Comparison of ENCODE assay signal across 22 cellular contexts in the genomic region with DNA sequence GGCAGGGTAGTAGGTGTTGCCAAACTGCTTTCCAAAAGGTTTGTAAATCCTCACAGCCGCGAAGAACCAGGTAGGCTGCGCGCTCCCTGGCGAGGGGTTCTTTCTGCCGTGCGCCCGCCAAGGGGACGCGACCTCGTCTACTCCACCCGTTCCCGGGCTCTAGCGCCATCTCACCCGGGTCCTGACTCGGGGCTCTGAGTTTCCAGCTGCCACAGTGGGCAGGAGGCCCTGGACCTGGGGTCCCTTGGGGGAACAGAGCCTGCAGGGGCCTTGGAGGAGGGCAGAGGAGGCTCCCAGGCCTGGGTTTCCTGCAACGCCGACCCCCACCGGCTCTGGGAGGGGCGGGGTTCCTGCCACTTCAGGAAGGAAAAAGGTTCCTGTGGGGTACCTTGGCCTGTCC. TPM values are rescaled to one million over a fixed set of nuclear protein-coding genes. Genes with fewer than 3 reads are reported as not detected.
DNase-seq lines count a peak whose midpoint lies in the region; ATAC-seq and TF ChIP-seq lines count a peak whose summit lies in the region.
"Had no signal": no experiment of that assay in that cellular context is flagged by ENCODE, and none has a peak within 500 bp of the region (broad histone marks: within the 10 kb centered on the region; RNA-seq: fewer than 3 reads in every experiment).

No MANE protein-coding gene starts in this region.

- TF ChIP-seq POLR2A in testis (IDR thresholded peaks at IDR 0.05): no peak

- H3F3A ChIP-seq in SK-N-SH (replicated peaks; ENCODE audit: insufficient read depth): no peaks in the 10 kb centered on the region

- H3K9me2 ChIP-seq in SK-N-SH: no peaks in the 10 kb centered on the region
- H3K9me2 ChIP-seq in Karpas-422 (replicated peaks; ENCODE audit: insufficient read depth, low read length): no peaks in the 10 kb centered on the region

- no peak for TF ChIP-seq RAD21 in SK-N-SH (IDR thresholded peaks at IDR 0.05; ENCODE audit: low read length)

- H3K36me3 ChIP-seq in SK-N-SH (replicated peaks in 1 of 2; ENCODE audit: control insufficient read depth in 1 of 2, insufficient read depth in 2 of 2, low read length in 1 of 2) (no peaks in the 10 kb centered on the region), Karpas-422 (ENCODE audit: insufficient read depth, low read length) (no peaks in the 10 kb centered on the region), lung (ENCODE audit: control insufficient read depth in 2 of 2, insufficient read depth in 2 of 2, low read length in 2 of 2) (no peaks in the 10 kb centered on the region), testis (ENCODE audit: low read depth, missing control alignments) (no peaks in the 10 kb centered on the region)
- H3K36me3 ChIP-seq: BE2C; BLaER1 treated with 17β-estradiol and CSF1 and Interleukin-3, amounts not matched to agents 10 nM and 100 nM had no signal

- H3K4me1 ChIP-seq in SK-N-SH (ENCODE audit: control insufficient read depth in 1 of 2, insufficient read depth in 2 of 2, low read depth in 1 of 2, low read length in 1 of 2): no peaks in the 10 kb centered on the region
- no peaks in the 10 kb centered on the region for H3K4me1 ChIP-seq in Karpas-422 (ENCODE audit: low read length)
- H3K4me1 ChIP-seq in lung (ENCODE audit: control insufficient read depth in 2 of 2, insufficient read depth in 2 of 2, low read length in 2 of 2): no peaks in the 10 kb centered on the region
- no peaks in the 10 kb centered on the region for H3K4me1 ChIP-seq in testis
- H3K4me1 ChIP-seq: A549; BE2C; BLaER1 treated with 17β-estradiol and CSF1 and Interleukin-3, amounts not matched to agents 10 nM and 100 nM had no signal

- H3K79me2 ChIP-seq in SK-N-SH (ENCODE audit: insufficient read depth) (no peaks in the 10 kb centered on the region), Karpas-422 (ENCODE audit: low read length) (no peaks in the 10 kb centered on the region)

- no peaks in the 10 kb centered on the region for H3K27me3 ChIP-seq in SK-N-SH (ENCODE audit: insufficient read depth)
- H3K27me3 ChIP-seq in Karpas-422 (ENCODE audit: low read length): no peaks in the 10 kb centered on the region
- H3K27me3 ChIP-seq in lung (ENCODE audit: control insufficient read depth, insufficient read depth): peaks cover 7% of the 10 kb centered on the region
- H3K27me3 ChIP-seq in testis: no peaks in the 10 kb centered on the region
- H3K27me3 ChIP-seq: BE2C; BLaER1 treated with 17β-estradiol and CSF1 and Interleukin-3, amounts not matched to agents 10 nM and 100 nM had no signal

- TF ChIP-seq CTCF in SK-N-SH (IDR thresholded peaks at IDR 0.05): no peak
- no peak for TF ChIP-seq CTCF in lung (IDR thresholded peaks at IDR 0.05; ENCODE audit: control extremely low read depth, extremely low read depth)
- TF ChIP-seq CTCF in testis (IDR thresholded peaks at IDR 0.05): no peak

- no peak overlapping the region for H3K4me3 ChIP-seq in SK-N-SH (ENCODE audit: low read depth in 2 of 2, low read length in 1 of 2)
- no peak overlapping the region for H3K4me3 ChIP-seq in Karpas-422 (ENCODE audit: low read length)
- no peak overlapping the region for H3K4me3 ChIP-seq in lung
- peak overlapping the region; percentile 18 to 55 for H3K4me3 ChIP-seq in testis
- H3K4me3 ChIP-seq: A549; BLaER1 treated with 17β-estradiol and CSF1 and Interleukin-3, amounts not matched to agents 10 nM and 100 nM had no signal

- H3K27ac ChIP-seq in SK-N-SH (ENCODE audit: low read depth in 2 of 2, low read length in 1 of 2): no peak overlapping the region
- no peak overlapping the region for H3K27ac ChIP-seq in Karpas-422 (ENCODE audit: low read length)
- H3K27ac ChIP-seq in lung (ENCODE audit: low read depth in 1 of 2, low read length in 1 of 2): no peak overlapping the region
- H3K27ac ChIP-seq in testis: no peak overlapping the region
- H3K27ac ChIP-seq: 22Rv1; A549; BLaER1 treated with 17β-estradiol and CSF1 and Interleukin-3, amounts not matched to agents 10 nM and 100 nM had no signal

- CTCF ChIA-PET in SK-N-SH (lab: Yijun Ruan, JAX): no interaction called here

- POLR2A ChIA-PET in SK-N-SH (lab: Yijun Ruan, JAX): no interaction called here

- H4K20me1 ChIP-seq in SK-N-SH (ENCODE audit: insufficient read depth) (no peaks in the 10 kb centered on the region), Karpas-422 (ENCODE audit: insufficient read depth, low read depth, low read length) (no peaks in the 10 kb centered on the region)
- H4K20me1 ChIP-seq: BLaER1 treated with 17β-estradiol and CSF1 and Interleukin-3, amounts not matched to agents 10 nM and 100 nM had no signal

- H3K9ac ChIP-seq in SK-N-SH: no peak overlapping the region
- no peak overlapping the region for H3K9ac ChIP-seq in Karpas-422 (ENCODE audit: low read length)
- H3K9ac ChIP-seq: BLaER1 treated with 17β-estradiol and CSF1 and Interleukin-3, amounts not matched to agents 10 nM and 100 nM had no signal

- 15% methylated on average over 5 of the region's 20 CpGs for WGBS in SK-N-SH (ENCODE audit: low lambda C conversion rate)
- 58 to 62% methylated on average over 19 to 20 of the region's 20 CpGs for WGBS in lung, 2 donors
- WGBS in testis, 2 donors: 32 to 45% methylated on average over 10 to 14 of the region's 20 CpGs

- no peaks in the 10 kb centered on the region for H3K9me3 ChIP-seq in SK-N-SH
- peaks cover 17% of the 10 kb centered on the region for H3K9me3 ChIP-seq in Karpas-422 (ENCODE audit: low read length)
- peaks cover 0 to 29% of the 10 kb centered on the region in 2 donors for H3K9me3 ChIP-seq in lung (ENCODE audit: control insufficient read depth in 2 of 2, insufficient read depth in 1 of 2, low read length in 1 of 2)
- H3K9me3 ChIP-seq in testis: no peaks in the 10 kb centered on the region

- intact Hi-C loops in testis (cut with DNase I; ENCODE audit: low total_unique reads): no loop called here

- DNase-seq in SK-N-SH (peak; percentile 9), Karpas-422 (peak; percentile 5), lung (ENCODE audit: low spot score) (peak; percentile 18), testis (no peak), islet precursor cell (no peak), 8988T (no peak), SW480 (ENCODE audit: low spot score) (no peak)
- DNase-seq: ACHN; AML-193; BE2C; CD4-positive, alpha-beta T cell; CD8-positive, alpha-beta memory T cell; DMS153; DND-41; GDM1; GOT3 had no signal

- H3K4me2 ChIP-seq in SK-N-SH (no peak overlapping the region), Karpas-422 (ENCODE audit: low read depth, low read length, poor library complexity, severe bottlenecking) (no peak overlapping the region)
- H3K4me2 ChIP-seq: A549; BLaER1 treated with 17β-estradiol and CSF1 and Interleukin-3, amounts not matched to agents 10 nM and 100 nM had no signal

- TF ChIP-seq EP300 in SK-N-SH (IDR thresholded peaks at IDR 0.05; ENCODE audit: borderline replicate concordance in 1 of 2, low read depth in 1 of 2, low read length in 1 of 2): no peak

- H2AFZ ChIP-seq in SK-N-SH (ENCODE audit: low read depth) (no peak overlapping the region), Karpas-422 (ENCODE audit: low read length) (no peak overlapping the region)

- ATAC-seq in SK-N-SH treated with all-trans-retinoic acid at 6 μM for 48 hours (no peak), lung (ENCODE audit: insufficient read depth, low FRiP score) (no peak)
- ATAC-seq: A549, HCT116 had no signal

TF ChIP-seq in SK-N-SH, 30 proteins besides CTCF, POLR2A, EP300 and RAD21 (continues in another document):
- TF ChIP-seq, protein P1, sequence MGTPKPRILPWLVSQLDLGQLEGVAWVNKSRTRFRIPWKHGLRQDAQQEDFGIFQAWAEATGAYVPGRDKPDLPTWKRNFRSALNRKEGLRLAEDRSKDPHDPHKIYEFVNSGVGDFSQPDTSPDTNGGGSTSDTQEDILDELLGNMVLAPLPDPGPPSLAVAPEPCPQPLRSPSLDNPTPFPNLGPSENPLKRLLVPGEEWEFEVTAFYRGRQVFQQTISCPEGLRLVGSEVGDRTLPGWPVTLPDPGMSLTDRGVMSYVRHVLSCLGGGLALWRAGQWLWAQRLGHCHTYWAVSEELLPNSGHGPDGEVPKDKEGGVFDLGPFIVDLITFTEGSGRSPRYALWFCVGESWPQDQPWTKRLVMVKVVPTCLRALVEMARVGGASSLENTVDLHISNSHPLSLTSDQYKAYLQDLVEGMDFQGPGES (IDR thresholded peaks at IDR 0.05; ENCODE audit: low read depth, low read length): no peak
- TF ChIP-seq POLR2AphosphoS5 (IDR thresholded peaks at IDR 0.05; ENCODE audit: low read depth, low read length) (no peak), NRF1 (IDR thresholded peaks at IDR 0.05; ENCODE audit: low read depth, low read length) (no peak), MEF2A (IDR thresholded peaks at IDR 0.05; ENCODE audit: borderline replicate concordance, low read depth) (no peak)

TF ChIP-seq in SK-N-SH treated with all-trans-retinoic acid at 6 μM for 48 hours, 23 proteins besides CTCF, POLR2A, EP300 and RAD21 (continues in another document):
- TF ChIP-seq, protein P2, sequence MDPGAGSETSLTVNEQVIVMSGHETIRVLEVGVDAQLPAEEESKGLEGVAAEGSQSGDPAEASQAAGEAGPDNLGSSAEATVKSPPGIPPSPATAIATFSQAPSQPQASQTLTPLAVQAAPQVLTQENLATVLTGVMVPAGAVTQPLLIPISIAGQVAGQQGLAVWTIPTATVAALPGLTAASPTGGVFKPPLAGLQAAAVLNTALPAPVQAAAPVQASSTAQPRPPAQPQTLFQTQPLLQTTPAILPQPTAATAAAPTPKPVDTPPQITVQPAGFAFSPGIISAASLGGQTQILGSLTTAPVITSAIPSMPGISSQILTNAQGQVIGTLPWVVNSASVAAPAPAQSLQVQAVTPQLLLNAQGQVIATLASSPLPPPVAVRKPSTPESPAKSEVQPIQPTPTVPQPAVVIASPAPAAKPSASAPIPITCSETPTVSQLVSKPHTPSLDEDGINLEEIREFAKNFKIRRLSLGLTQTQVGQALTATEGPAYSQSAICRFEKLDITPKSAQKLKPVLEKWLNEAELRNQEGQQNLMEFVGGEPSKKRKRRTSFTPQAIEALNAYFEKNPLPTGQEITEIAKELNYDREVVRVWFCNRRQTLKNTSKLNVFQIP (CRISPR knock-in tag; IDR thresholded peaks at IDR 0.05; ENCODE audit: borderline replicate concordance, low read depth): no peak
- TF ChIP-seq TCF4 (CRISPR knock-in tag; IDR thresholded peaks at IDR 0.05; ENCODE audit: borderline replicate concordance): no peak

RNA-seq across cellular contexts. Expression of a gene that starts 0.7 kb away (rescaled TPM):
- polyA plus RNA-seq in SK-N-SH (2012; rRNA removed): not detected in 2 replicates
- polyA plus RNA-seq in SK-N-SH (2012; cell fraction: cytosol; rRNA removed): not detected in 2 replicates
- not detected in 2 replicates for polyA plus RNA-seq in SK-N-SH (2012; cell fraction: nucleus; rRNA removed)
- not detected in 2 replicates for total RNA-seq in Karpas-422 (2014; rRNA removed; shearing (Covaris generic); ENCODE audit: low replicate concordance)
- total RNA-seq in lung: not detected
- polyA plus RNA-seq in lung: not detected
- total RNA-seq in testis: 10 to 100 TPM in 1 of 2 donors, 1 to 10 TPM in 1; 9.6 to 11.3 TPM
- 6.9 TPM for polyA plus RNA-seq in testis (ENCODE audit: insufficient read depth, low read depth, low replicate concordance)
- total RNA-seq: CD4-positive, alpha-beta T cell; CD8-positive, alpha-beta memory T cell had no signal
- polyA plus RNA-seq: A549; CD14-positive monocyte; CD8-positive, alpha-beta memory T cell had no signal

RNA-seq across cellular contexts. Expression of a gene that starts 53.7 kb away (rescaled TPM):
- polyA plus RNA-seq in SK-N-SH (2012; rRNA removed) (5.2 and 5.5 TPM in 2 replicates), lung (1 to 10 TPM; 3.3 to 7.9 TPM), testis (ENCODE audit: insufficient read depth, low read depth, low replicate concordance) (6.9 TPM)
- polyA plus RNA-seq in SK-N-SH (2012; cell fraction: cytosol; rRNA removed): 4.3 and 4.4 TPM in 2 replicates
- 3.3 and 6.8 TPM in 2 replicates for polyA plus RNA-seq in SK-N-SH (2012; cell fraction: nucleus; rRNA removed)
- 10.7 and 12.3 TPM in 2 replicates for total RNA-seq in Karpas-422 (2014; rRNA removed; shearing (Covaris generic); ENCODE audit: low replicate concordance)
- total RNA-seq in lung (10 to 100 TPM; 20.5 to 33.8 TPM), testis (10 to 100 TPM; 18.6 to 20.4 TPM)

Comparison
In these comparisons a context has a peak if more than half of its experiments do, and no peak if none do; other contexts are left out.
1. DNase-seq: peak in SK-N-SH (single experiment), Karpas-422 (single experiment) and lung (single experiment); none in testis (single experiment), islet precursor cell (single experiment), 8988T (single experiment) and SW480 (single experiment).
2. H3K4me3 ChIP-seq: peak in testis (2 of 2); none in SK-N-SH (0 of 2), Karpas-422 (single experiment) and lung (single experiment).
3. RNA of a gene that starts 0.7 kb away (total RNA-seq): 9.6 to 11.3 TPM in testis; not detected in Karpas-422 and not detected in lung; every median in the first group is over 10 times any median in the second.